Comparison of ENCODE assay signal across 21 cellular contexts in genomic region chr3:9485248-9485647, GRCh38.
"Had no signal": no experiment of that assay in that cellular context is flagged by ENCODE, and none has a peak within 500 bp of the region (broad histone marks: within the 10 kb centered on the region; RNA-seq: fewer than 3 reads in every experiment).

No MANE protein-coding gene starts in this region.

- H3K27ac ChIP-seq: PC-9, SJSA1, SK-N-MC had no signal

- H3K4me1 ChIP-seq: SJSA1 had no signal

- H3K27me3 ChIP-seq: SJSA1 had no signal

- H3K4me2 ChIP-seq: PC-9 had no signal

- H3K9me3 ChIP-seq: SJSA1 had no signal

- H3K4me3 ChIP-seq: PC-9, SJSA1, SK-N-MC had no signal

- H2AFZ ChIP-seq: PC-9 had no signal

- DNase-seq: KBM-7, MV-4-11, NCI-H1048, NCI-H1105 treated with DMSO at 0.1 percent for 48 hours, NCI-H1417 treated with DMSO at 0.1 percent for 48 hours, NCI-H146, NCI-H1694 treated with DMSO at 0.1 percent for 48 hours, NCI-H1930, NCI-H2081, NCI-H2107, NCI-H2227 treated with DMSO at 0.1 percent for 48 hours, NCI-H524, NCI-H526 treated with DMSO at 0.1 percent for 48 hours, NCI-H774, PC-9, Right ventricle myocardium superior, RPMI8226, SIG-M5, T-helper 2 cell had no signal
